1 cellular context compared by ENCODE assay signal in genomic region chr19:46890423-46891170, GRCh38.
TF ChIP-seq lines count a peak whose summit lies in the region.

No MANE protein-coding gene starts in this region.

TF ChIP-seq in HepG2, 621 proteins besides CTCF, POLR2A, EP300 and RAD21 (continued from another document):
- TF ChIP-seq PATZ1 (CRISPR knock-in tag; IDR thresholded peaks at IDR 0.05): peak; percentile 45; the same call in 1 of the 2 replicates
- TF ChIP-seq CREM (IDR thresholded peaks at IDR 0.05): peak; percentile 72; the same call in 1 of the 2 replicates
- TF ChIP-seq CREM (CRISPR knock-in tag; IDR thresholded peaks at IDR 0.05): no peak
- no peak for TF ChIP-seq LRRFIP1 (CRISPR knock-in tag; conservative IDR thresholded peaks at IDR 0.05)
- no peak for TF ChIP-seq PAWR (CRISPR knock-in tag; IDR thresholded peaks at IDR 0.05; ENCODE audit: borderline replicate concordance)
- TF ChIP-seq TBP (CRISPR knock-in tag; IDR thresholded peaks at IDR 0.05): no peak
- no peak for TF ChIP-seq THAP7 (CRISPR knock-in tag; IDR thresholded peaks at IDR 0.05)
- no peak for TF ChIP-seq TEF (CRISPR knock-in tag; IDR thresholded peaks at IDR 0.05)
- TF ChIP-seq RNF2 (conservative IDR thresholded peaks at IDR 0.05; ENCODE audit: low read depth): no peak
- no peak for TF ChIP-seq CENPX (CRISPR knock-in tag; IDR thresholded peaks at IDR 0.05)
TF ChIP-seq in HepG2: peak in this region for 202.
